28 cellular contexts compared by ENCODE assay signal in genomic region chr10:105733919-105734318, GRCh38.
DNase-seq lines count a peak whose midpoint lies in the region; ATAC-seq, FAIRE-seq and TF ChIP-seq lines count a peak whose summit lies in the region.
"Had no signal": no experiment of that assay in that cellular context is flagged by ENCODE, and none has a peak within 500 bp of the region (broad histone marks: within the 10 kb centered on the region; RNA-seq: fewer than 3 reads in every experiment).

No MANE protein-coding gene starts in this region.

- H3K27ac ChIP-seq in body of pancreas, result peak overlapping the region in 3 of 4 donors; percentile 44 to 76 (median 58)
- H3K27ac ChIP-seq in left lung, result no peak overlapping the region
- peak overlapping the region in 2 of 4 donors; percentile 50 to 68 for H3K27ac ChIP-seq in pancreas
- H3K27ac ChIP-seq in upper lobe of right lung, result no peak overlapping the region
- H3K27ac ChIP-seq in WERI-Rb-1, result no peak overlapping the region
- H3K27ac ChIP-seq: BLaER1 had no signal

- DNase-seq in body of pancreas (peak; percentile 23 to 59 (median 50)), left lung (no peak), pancreas (peak in 3 of 6 donors; percentile 24 to 43 (median 25)), upper lobe of right lung (no peak), WERI-Rb-1 (no peak), HT-29 (ENCODE audit: low spot score) (no peak), SK-N-DZ (ENCODE audit: low spot score) (no peak)
- DNase-seq in activated CD4-positive, CD25-positive, alpha-beta regulatory T cell (lab: John Stamatoyannopoulos, UW), result no peak
- DNase-seq: 8988T; ACHN; BE2C; C1 segment of cervical spinal cord; CD4-positive, alpha-beta memory T cell; CD4-positive, CD25-positive, alpha-beta regulatory T cell; CD8-positive, alpha-beta memory T cell; COR-L47; DMS 273 treated with DMSO at 0.1 percent for 48 hours; DMS153; DMS53; DMS79; DND-41; EL; GDM1 had no signal

- H3K36me3 ChIP-seq in body of pancreas (replicated peaks in 1 of 2; ENCODE audit: insufficient read depth in 1 of 2, low read depth in 2 of 2) (no peaks in the 10 kb centered on the region), left lung (no peaks in the 10 kb centered on the region), pancreas (no peaks in the 10 kb centered on the region), upper lobe of right lung (no peaks in the 10 kb centered on the region), WERI-Rb-1 (no peaks in the 10 kb centered on the region)
- H3K36me3 ChIP-seq: BE2C, BLaER1 had no signal

- no peaks in the 10 kb centered on the region for H3K27me3 ChIP-seq in body of pancreas
- H3K27me3 ChIP-seq in left lung, result no peaks in the 10 kb centered on the region
- no peaks in the 10 kb centered on the region for H3K27me3 ChIP-seq in pancreas
- no peaks in the 10 kb centered on the region for H3K27me3 ChIP-seq in upper lobe of right lung
- H3K27me3 ChIP-seq in WERI-Rb-1 (ENCODE audit: insufficient read depth, low read depth, severe bottlenecking), result no peaks in the 10 kb centered on the region
- H3K27me3 ChIP-seq: BE2C, BLaER1 had no signal

- TF ChIP-seq POLR2A in body of pancreas (IDR thresholded peaks at IDR 0.05), result no peak

- H3K4me1 ChIP-seq in body of pancreas, result peaks cover 38% of the 10 kb centered on the region
- H3K4me1 ChIP-seq in left lung, result no peaks in the 10 kb centered on the region
- peaks cover 4 to 13% (median 13%) of the 10 kb centered on the region in 3 donors for H3K4me1 ChIP-seq in pancreas
- H3K4me1 ChIP-seq in upper lobe of right lung, result no peaks in the 10 kb centered on the region
- H3K4me1 ChIP-seq: BE2C, BLaER1 had no signal

- H3K4me3 ChIP-seq in body of pancreas, result no peak overlapping the region
- no peak overlapping the region for H3K4me3 ChIP-seq in left lung
- H3K4me3 ChIP-seq in pancreas, result no peak overlapping the region
- no peak overlapping the region for H3K4me3 ChIP-seq in upper lobe of right lung
- H3K4me3 ChIP-seq in WERI-Rb-1 (ENCODE audit: low read depth, low read length), result no peak overlapping the region
- H3K4me3 ChIP-seq: BLaER1, GM12878 had no signal

- intact Hi-C loops in body of pancreas (cut with DNase I) (no loop called here), left lung (cut with DNase I) (no loop called here), pancreas (cut with DNase I) (no loop called here), upper lobe of right lung (cut with DNase I) (no loop called here)

- TF ChIP-seq CTCF in body of pancreas (IDR thresholded peaks at IDR 0.05) (peak in 1 of 7 experiments; percentile 15), left lung (IDR thresholded peaks at IDR 0.05) (no peak), pancreas (IDR thresholded peaks at IDR 0.05) (no peak), upper lobe of right lung (IDR thresholded peaks at IDR 0.05) (no peak), WERI-Rb-1 (IDR thresholded peaks at IDR 0.05; ENCODE audit: low read depth, low read length) (no peak)

- no peak for FAIRE-seq in pancreas (lab: Jason Lieb, UNC)
- FAIRE-seq: A204.1, GM12878, GM12892, GM18507 had no signal

- no peaks in the 10 kb centered on the region for H3K9me3 ChIP-seq in body of pancreas
- peaks cover 0 to 15% of the 10 kb centered on the region in 2 donors for H3K9me3 ChIP-seq in left lung
- H3K9me3 ChIP-seq in pancreas, result no peaks in the 10 kb centered on the region
- H3K9me3 ChIP-seq in upper lobe of right lung, result no peaks in the 10 kb centered on the region
- peaks cover 8% of the 10 kb centered on the region for H3K9me3 ChIP-seq in WERI-Rb-1 (ENCODE audit: severe bottlenecking)
- H3K9me3 ChIP-seq: BE2C, BLaER1 had no signal

- ATAC-seq in body of pancreas (peak; percentile 98), left lung (peak; percentile 40), pancreas (peak; percentile 94 to 99 (median 96)), upper lobe of right lung (peak; percentile 39)
- ATAC-seq: GM12878 had no signal

Comparison
In these comparisons a context has a peak if more than half of its experiments do, and no peak if none do; other contexts are left out.
1. ATAC-seq: peak in every context shown above with its lines; median percentile 98 in body of pancreas; 96 in pancreas; 40 in left lung; 39 in upper lobe of right lung.
2. DNase-seq: peak in body of pancreas (4 of 4); none in left lung (0 of 2), upper lobe of right lung (single experiment), WERI-Rb-1 (single experiment), activated CD4-positive, CD25-positive, alpha-beta regulatory T cell (0 of 4), HT-29 (single experiment) and SK-N-DZ (single experiment).
3. H3K27ac ChIP-seq: peak in body of pancreas (3 of 4); none in left lung (0 of 2), upper lobe of right lung (single experiment) and WERI-Rb-1 (single experiment).